Comparison of ENCODE assay signal across 20 cellular contexts in the genomic region with DNA sequence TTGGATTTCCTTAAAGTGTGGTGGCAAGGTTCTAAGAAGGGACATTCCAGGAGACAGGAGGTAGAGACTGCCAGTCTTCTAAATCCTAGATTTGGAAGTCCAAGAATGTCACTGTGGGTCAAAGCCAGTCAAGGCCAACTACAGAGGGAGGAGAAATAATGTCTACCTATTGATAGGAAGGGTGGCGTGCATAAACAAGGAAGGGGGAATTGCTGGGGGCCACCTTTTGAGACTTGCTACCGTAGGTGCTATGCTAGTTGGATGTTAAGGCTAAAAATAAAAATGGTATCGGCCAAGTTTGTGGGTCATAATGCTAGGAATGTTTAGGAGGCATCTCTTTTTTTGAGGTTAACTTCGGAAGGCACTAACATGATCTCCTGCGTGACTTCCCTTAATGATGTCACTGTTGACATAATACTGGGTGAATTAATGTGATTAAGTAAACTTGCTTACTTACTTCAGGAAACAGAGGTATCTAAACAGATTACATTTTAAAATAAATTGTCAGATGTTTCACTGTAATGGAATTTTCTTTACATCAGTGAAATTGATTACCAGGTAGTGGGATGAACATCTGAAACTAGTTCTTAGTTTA. TPM values are rescaled to one million over a fixed set of nuclear protein-coding genes. Genes with fewer than 3 reads are reported as not detected.
DNase-seq lines count a peak whose midpoint lies in the region; ATAC-seq and TF ChIP-seq lines count a peak whose summit lies in the region.
"Had no signal": no experiment of that assay in that cellular context is flagged by ENCODE, and none has a peak within 500 bp of the region (broad histone marks: within the 10 kb centered on the region; RNA-seq: fewer than 3 reads in every experiment).

No MANE protein-coding gene starts in this region.

- H3K36me3 Mint-ChIP-seq in HFFc6 (ENCODE audit: low read depth) = peaks cover 10% of the 10 kb centered on the region; the same call in 1 of the 2 replicates
- no peaks in the 10 kb centered on the region for H3K36me3 Mint-ChIP-seq in chondrocyte (ENCODE audit: low read depth)
- peaks cover 4 to 14% of the 10 kb centered on the region in 2 donors for H3K36me3 Mint-ChIP-seq in stimulated activated naive B cell treated with anti-CD40 and anti-IgM and Interleukin-4, amounts not matched to agents 10 μg/mL and 1 μg/mL and 100 μg/mL, for 72 hours
- H3K36me3 Mint-ChIP-seq in Caco-2 (ENCODE audit: insufficient read depth, unreplicated experiment) = no peaks in the 10 kb centered on the region

- H3K36me3 ChIP-seq in mesenchymal stem cell (ENCODE audit: control insufficient read depth in 1 of 2, insufficient read depth in 2 of 2, low read depth in 1 of 2, low read length in 2 of 2) = peaks cover 0 to 4% of the 10 kb centered on the region in 2 experiments
- H3K36me3 ChIP-seq in Caco-2 (ENCODE audit: control insufficient read depth, insufficient read depth, low read length) = no peaks in the 10 kb centered on the region; the same call in 1 of the 2 replicates
- H3K36me3 ChIP-seq: colonic mucosa, neural progenitor cell, thoracic aorta had no signal

- no peak for TF ChIP-seq CTCF in AG10803 (conservative IDR thresholded peaks at IDR 0.05; ENCODE audit: low read length)
- no peak for TF ChIP-seq CTCF in HFFc6 (IDR thresholded peaks at IDR 0.05)
- TF ChIP-seq CTCF in chondrocyte (IDR thresholded peaks at IDR 0.05) = no peak
- TF ChIP-seq CTCF in Caco-2 (IDR thresholded peaks at IDR 0.05; ENCODE audit: insufficient read depth in 1 of 2, low read depth in 1 of 2, low read length in 1 of 2, severe bottlenecking in 1 of 2, unreplicated experiment in 1 of 2) = no peak

- H3K27me3 ChIP-seq in mesenchymal stem cell (ENCODE audit: control insufficient read depth in 1 of 2, insufficient read depth in 1 of 2, low read length in 2 of 2) = no peaks in the 10 kb centered on the region
- H3K27me3 ChIP-seq in Caco-2 (replicated peaks; ENCODE audit: control insufficient read depth, insufficient read depth, low read length) = no peaks in the 10 kb centered on the region
- H3K27me3 ChIP-seq: colonic mucosa, neural progenitor cell had no signal

- ATAC-seq in stimulated activated naive B cell treated with anti-CD40 and anti-IgM and Interleukin-4, amounts not matched to agents 10 μg/mL and 1 μg/mL and 100 μg/mL, for 72 hours (replicated peaks) = no peak
- ATAC-seq in GM21786 (IDR thresholded peaks at IDR 0.05; ENCODE audit: unreplicated experiment) (no peak), GM19467 (IDR thresholded peaks at IDR 0.05; ENCODE audit: unreplicated experiment) (no peak)
- ATAC-seq: left lobe of liver had no signal

- no peaks in the 10 kb centered on the region; the same call in 1 of the 2 replicates for H3K27me3 Mint-ChIP-seq in HFFc6 (ENCODE audit: insufficient read depth)
- H3K27me3 Mint-ChIP-seq in chondrocyte (ENCODE audit: low read depth) = no peaks in the 10 kb centered on the region
- no peaks in the 10 kb centered on the region for H3K27me3 Mint-ChIP-seq in stimulated activated naive B cell treated with anti-CD40 and anti-IgM and Interleukin-4, amounts not matched to agents 10 μg/mL and 1 μg/mL and 100 μg/mL, for 72 hours
- H3K27me3 Mint-ChIP-seq in Caco-2 (ENCODE audit: insufficient read depth, unreplicated experiment) = no peaks in the 10 kb centered on the region

- H3K4me3 Mint-ChIP-seq in HFFc6 = peak overlapping the region; percentile 18; the same call in 1 of the 2 replicates
- no peak overlapping the region for H3K4me3 Mint-ChIP-seq in chondrocyte (ENCODE audit: unreplicated experiment)
- H3K4me3 Mint-ChIP-seq in stimulated activated naive B cell treated with anti-CD40 and anti-IgM and Interleukin-4, amounts not matched to agents 10 μg/mL and 1 μg/mL and 100 μg/mL, for 72 hours = no peak overlapping the region
- H3K4me3 Mint-ChIP-seq in Caco-2 (ENCODE audit: unreplicated experiment) = no peak overlapping the region
- H3K4me3 Mint-ChIP-seq: neural progenitor cell; T-helper 2 cell treated with Interferon-gamma antibody and Interleukin-4, amounts not matched to agents 5 μg/mL and 100 μg/mL, for 36 hours had no signal

- H3K4me3 ChIP-seq in AG10803 (ENCODE audit: low read length) (no peak overlapping the region), mesenchymal stem cell (ENCODE audit: insufficient read depth in 1 of 2, low read depth in 1 of 2, low read length in 2 of 2) (no peak overlapping the region), Caco-2 (ENCODE audit: low read depth, low read length) (no peak overlapping the region)
- H3K4me3 ChIP-seq: colonic mucosa, neural progenitor cell, thoracic aorta had no signal

- intact Hi-C loops in Caco-2 (cut with micrococcal nuclease; ENCODE audit: unreplicated experiment) = no loop called here

- H3K79me1 ChIP-seq in mesenchymal stem cell (replicated peaks; ENCODE audit: low read length, poor library complexity, severe bottlenecking) = peaks cover 21% of the 10 kb centered on the region

- H3K4me1 Mint-ChIP-seq in HFFc6 (ENCODE audit: low read depth) (peaks cover 38% of the 10 kb centered on the region), chondrocyte (ENCODE audit: low read depth) (peaks cover 29% of the 10 kb centered on the region), Caco-2 (ENCODE audit: low read depth, unreplicated experiment) (peaks cover 9% of the 10 kb centered on the region)
- H3K4me1 Mint-ChIP-seq in stimulated activated naive B cell treated with anti-CD40 and anti-IgM and Interleukin-4, amounts not matched to agents 10 μg/mL and 1 μg/mL and 100 μg/mL, for 72 hours = peaks cover 13 to 33% of the 10 kb centered on the region in 2 donors

- POLR2A ChIA-PET in Caco-2 (lab: Charles Lee) = no interaction called here

- no peak overlapping the region for H2AFZ ChIP-seq in mesenchymal stem cell (ENCODE audit: low read depth, low read length)
- H2AFZ ChIP-seq: neural progenitor cell had no signal

- H3K4ac ChIP-seq in mesenchymal stem cell (ENCODE audit: low read depth in 1 of 2, low read length in 2 of 2) = no peak overlapping the region

- H3K27ac ChIP-seq in mesenchymal stem cell (ENCODE audit: low read length, poor library complexity, severe bottlenecking) = no peak overlapping the region
- H3K27ac ChIP-seq: colonic mucosa, neural progenitor cell, thoracic aorta had no signal

- no peak overlapping the region for H2BK5ac ChIP-seq in mesenchymal stem cell (ENCODE audit: low read depth, low read length, poor library complexity, severe bottlenecking)

- peak overlapping the region; percentile 64 for H3K27ac Mint-ChIP-seq in HFFc6
- peak overlapping the region; percentile 57 for H3K27ac Mint-ChIP-seq in chondrocyte (ENCODE audit: unreplicated experiment)
- no peak overlapping the region for H3K27ac Mint-ChIP-seq in stimulated activated naive B cell treated with anti-CD40 and anti-IgM and Interleukin-4, amounts not matched to agents 10 μg/mL and 1 μg/mL and 100 μg/mL, for 72 hours
- no peak overlapping the region for H3K27ac Mint-ChIP-seq in Caco-2 (ENCODE audit: unreplicated experiment)
- H3K27ac Mint-ChIP-seq: neural progenitor cell; T-helper 2 cell treated with Interferon-gamma antibody and Interleukin-4, amounts not matched to agents 5 μg/mL and 100 μg/mL, for 36 hours had no signal

- H2AK5ac ChIP-seq in mesenchymal stem cell (ENCODE audit: low read length, severe bottlenecking) = no peak overlapping the region

- H4K8ac ChIP-seq in mesenchymal stem cell (ENCODE audit: low read length) = peak overlapping the region; percentile 19

- H3K4me2 ChIP-seq in mesenchymal stem cell (ENCODE audit: low read length, poor library complexity, severe bottlenecking) = no peak overlapping the region
- H3K4me2 ChIP-seq: neural progenitor cell had no signal

- H3K18ac ChIP-seq in mesenchymal stem cell (ENCODE audit: low read depth in 1 of 2, low read length in 2 of 2) = peak overlapping the region in 1 of 2 experiments; percentile 21

- peak overlapping the region; percentile 0 for H2BK120ac ChIP-seq in mesenchymal stem cell (ENCODE audit: low read depth, low read length)

- peak; percentile 13 for DNase-seq in AG10803 (ENCODE audit: low read depth)
- DNase-seq in HFFc6 = peak; percentile 71
- no peak for DNase-seq in chondrocyte (ENCODE audit: low spot score)
- peak; percentile 88 for DNase-seq in mesenchymal stem cell
- no peak for DNase-seq in stimulated activated naive B cell treated with anti-CD40 and anti-IgM and Interleukin-4, amounts not matched to agents 10 μg/mL and 1 μg/mL and 100 μg/mL, for 72 hours
- DNase-seq in Caco-2 = no peak
- DNase-seq: activated CD4-positive, alpha-beta T cell treated with anti-CD3 and anti-CD28 coated beads, Interleukin-2, amount 50 U/mL, for 4 hours; activated gamma-delta T cell treated with Interleukin-2 at 50 U/mL for 16 hours; activated T-cell treated with anti-CD3 and anti-CD28 coated beads for 4 hours; colonic mucosa; MM.1S; NCI-H146; NCI-H774; stimulated activated CD4-positive, alpha-beta T cell treated with anti-CD3 and anti-CD28 coated beads, Interleukin-15, amount 100 ng/mL, for 24 hours had no signal

- no peak overlapping the region for H4K91ac ChIP-seq in mesenchymal stem cell (ENCODE audit: low read length)

- no peak overlapping the region for H2BK15ac ChIP-seq in mesenchymal stem cell (ENCODE audit: low read depth, poor library complexity, severe bottlenecking)

- CTCF ChIA-PET in Caco-2 (lab: Charles Lee) = no interaction called here

- no peaks in the 10 kb centered on the region for H3K9me3 Mint-ChIP-seq in HFFc6
- H3K9me3 Mint-ChIP-seq in chondrocyte (ENCODE audit: low read depth) = no peaks in the 10 kb centered on the region
- no peaks in the 10 kb centered on the region for H3K9me3 Mint-ChIP-seq in stimulated activated naive B cell treated with anti-CD40 and anti-IgM and Interleukin-4, amounts not matched to agents 10 μg/mL and 1 μg/mL and 100 μg/mL, for 72 hours
- no peaks in the 10 kb centered on the region for H3K9me3 Mint-ChIP-seq in Caco-2 (ENCODE audit: unreplicated experiment)
- H3K9me3 Mint-ChIP-seq: neural progenitor cell; T-helper 2 cell treated with Interferon-gamma antibody and Interleukin-4, amounts not matched to agents 5 μg/mL and 100 μg/mL, for 36 hours had no signal

- 12% methylated on average over 4 of the region's 5 CpGs for WGBS in mesenchymal stem cell

- peaks cover 1% of the 10 kb centered on the region for H3K4me1 ChIP-seq in mesenchymal stem cell (ENCODE audit: control insufficient read depth, insufficient read depth, low read depth, low read length)
- peaks cover 8% of the 10 kb centered on the region; the same call in 1 of the 2 replicates for H3K4me1 ChIP-seq in Caco-2
- H3K4me1 ChIP-seq: colonic mucosa had no signal

- no TSS peak for BruUV-seq in Caco-2 (replicated peaks; lab: Mats Ljungman, UMichigan)

- no peak overlapping the region for H3K9ac ChIP-seq in mesenchymal stem cell (ENCODE audit: low read length)
- H3K9ac ChIP-seq: neural progenitor cell had no signal

- no peak overlapping the region for H3K23ac ChIP-seq in mesenchymal stem cell (ENCODE audit: low read length in 2 of 2)

- H3K9me3 ChIP-seq in mesenchymal stem cell (ENCODE audit: control insufficient read depth, low read length) (no peaks in the 10 kb centered on the region), Caco-2 (no peaks in the 10 kb centered on the region)
- H3K9me3 ChIP-seq: colonic mucosa, thoracic aorta had no signal

- H2BK12ac ChIP-seq in mesenchymal stem cell (ENCODE audit: low read length in 2 of 2) = no peak overlapping the region

- no peak overlapping the region for H3K14ac ChIP-seq in mesenchymal stem cell (ENCODE audit: low read length in 2 of 2)

RNA-seq across cellular contexts. Expression of gene BTRC, which starts 4.8 kb away (rescaled TPM):
- total RNA-seq in HFFc6 (2021; fragmentation: NEBNext Ultra II Directional; extraction: Animal tissue kit (Norgen Biotek cat#: 25700)) = 10 to 100 TPM; 22.3 to 27.9 (median 24.5) TPM
- total RNA-seq in chondrocyte (28.6 to 29.7 TPM (median 29.3 TPM) in 3 replicates), Caco-2 (2022) (19.6 and 20.0 TPM in 2 replicates)
- polyA plus RNA-seq in mesenchymal stem cell (2013, experiment 1 of 2) = 7.5 TPM
- 7.7 TPM for polyA plus RNA-seq in mesenchymal stem cell (2013, experiment 2 of 2)

Comparison
In these comparisons a context has a peak if more than half of its experiments do, and no peak if none do; other contexts are left out.
1. DNase-seq: peak in AG10803 (single experiment), HFFc6 (single experiment) and mesenchymal stem cell (single experiment); none in chondrocyte (single experiment), stimulated activated naive B cell treated with anti-CD40 and anti-IgM and Interleukin-4, amounts not matched to agents 10 μg/mL and 1 μg/mL and 100 μg/mL, for 72 hours (single experiment) and Caco-2 (0 of 2).
2. H3K27ac Mint-ChIP-seq: peak in HFFc6 (single experiment) and chondrocyte (single experiment); none in stimulated activated naive B cell treated with anti-CD40 and anti-IgM and Interleukin-4, amounts not matched to agents 10 μg/mL and 1 μg/mL and 100 μg/mL, for 72 hours (single experiment) and Caco-2 (single experiment).